ENCODE assay signal across 16 cellular contexts in the genomic region with DNA sequence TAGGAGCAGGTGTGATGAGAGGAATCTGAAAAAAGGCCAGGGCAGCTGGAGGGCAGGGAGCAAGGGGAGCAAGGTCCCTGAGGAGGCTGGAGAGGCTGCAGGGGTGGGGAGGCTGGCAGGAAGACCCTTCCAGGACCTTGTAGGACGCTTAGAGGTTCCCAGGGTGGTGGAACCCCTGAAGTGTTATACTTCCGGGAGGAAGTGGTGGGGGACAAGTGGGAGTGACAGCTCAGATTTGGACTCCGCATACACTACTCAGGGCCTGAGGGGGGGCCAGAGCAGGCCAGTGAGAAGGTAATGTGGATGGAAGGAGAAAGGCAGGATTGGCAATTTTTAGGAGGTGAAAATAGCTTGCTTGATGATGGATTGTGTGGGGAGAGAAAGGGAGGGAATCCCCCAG. TPM values are rescaled to one million over a fixed set of nuclear protein-coding genes. Genes with fewer than 3 reads are reported as not detected.
DNase-seq lines count a peak whose midpoint lies in the region; ATAC-seq and TF ChIP-seq lines count a peak whose summit lies in the region.
"Had no signal": no experiment of that assay in that cellular context is flagged by ENCODE, and none has a peak within 500 bp of the region (broad histone marks: within the 10 kb centered on the region; RNA-seq: fewer than 3 reads in every experiment).

No MANE protein-coding gene starts in this region.

- no peaks in the 10 kb centered on the region for H3K9me2 ChIP-seq in GM23338 (ENCODE audit: insufficient read depth)

- WGBS in stomach, 5 donors, result 82 to 88% (median 85%) methylated on average over 3 of the region's 3 CpGs

- no peaks in the 10 kb centered on the region for H3K9me3 Mint-ChIP-seq in CD8-positive, alpha-beta T cell
- H3K9me3 Mint-ChIP-seq in GM23338, result no peaks in the 10 kb centered on the region
- no peaks in the 10 kb centered on the region for H3K9me3 Mint-ChIP-seq in activated T-helper 17 cell treated with anti-CD3 and anti-CD28 coated beads, Interleukin-2, amount 50 U/mL, for 72 hours
- H3K9me3 Mint-ChIP-seq in naive thymus-derived CD4-positive, alpha-beta T cell, result no peaks in the 10 kb centered on the region

- no peaks in the 10 kb centered on the region for H3K9me3 ChIP-seq in CD8-positive, alpha-beta T cell (ENCODE audit: low read length)
- H3K9me3 ChIP-seq in naive thymus-derived CD4-positive, alpha-beta T cell (ENCODE audit: control insufficient read depth in 2 of 3, low read length in 3 of 3), result no peaks in the 10 kb centered on the region
- no peaks in the 10 kb centered on the region for H3K9me3 ChIP-seq in stomach
- H3K9me3 ChIP-seq: BLaER1 treated with 17β-estradiol and CSF1 and Interleukin-3, amounts not matched to agents 10 nM and 100 nM; esophagus squamous epithelium; SJCRH30; spleen had no signal

- POLR2A ChIA-PET in CD8-positive, alpha-beta T cell (lab: Charles Lee), result interaction anchor here (1.2 to 3.8 kb wide), 4 partner anchors 9 to 73 kb away, joined by 3 to 25 read pairs (median 17); a partner anchor contains a TSS
- POLR2A ChIA-PET in naive thymus-derived CD4-positive, alpha-beta T cell (lab: Charles Lee), result interaction anchor here (1.2 to 4.4 kb wide), 2 partner anchors 11 to 19 kb away, joined by 3 to 54 read pairs; a partner anchor contains a TSS

- H2AFZ ChIP-seq in GM23338, result no peak overlapping the region

- H3K36me3 Mint-ChIP-seq in CD8-positive, alpha-beta T cell, result no peaks in the 10 kb centered on the region
- H3K36me3 Mint-ChIP-seq in GM23338 (ENCODE audit: low read depth), result peaks cover 7% of the 10 kb centered on the region
- peaks cover 26% of the 10 kb centered on the region for H3K36me3 Mint-ChIP-seq in activated T-helper 17 cell treated with anti-CD3 and anti-CD28 coated beads, Interleukin-2, amount 50 U/mL, for 72 hours (ENCODE audit: low read depth)
- H3K36me3 Mint-ChIP-seq in naive thymus-derived CD4-positive, alpha-beta T cell, result peaks cover 0 to 18% (median 0%) of the 10 kb centered on the region in 5 donors

- H3K4me1 ChIP-seq in CD8-positive, alpha-beta T cell (ENCODE audit: insufficient read depth, low read length), result peaks cover 14% of the 10 kb centered on the region
- H3K4me1 ChIP-seq in GM23338 (ENCODE audit: insufficient read depth) (peaks cover 12% of the 10 kb centered on the region), stomach (peaks cover 5 to 38% (median 17%) of the 10 kb centered on the region in 4 donors)
- peaks cover 3 to 13% of the 10 kb centered on the region in 2 donors for H3K4me1 ChIP-seq in naive thymus-derived CD4-positive, alpha-beta T cell (ENCODE audit: control insufficient read depth in 2 of 2, insufficient read depth in 2 of 2, low read length in 2 of 2)

- no peaks in the 10 kb centered on the region for H3K27me3 Mint-ChIP-seq in CD8-positive, alpha-beta T cell (ENCODE audit: low read depth)
- H3K27me3 Mint-ChIP-seq in GM23338 (ENCODE audit: insufficient read depth, low read depth, poor library complexity), result no peaks in the 10 kb centered on the region
- no peaks in the 10 kb centered on the region for H3K27me3 Mint-ChIP-seq in activated T-helper 17 cell treated with anti-CD3 and anti-CD28 coated beads, Interleukin-2, amount 50 U/mL, for 72 hours
- H3K27me3 Mint-ChIP-seq in naive thymus-derived CD4-positive, alpha-beta T cell, result no peaks in the 10 kb centered on the region

- H4K20me1 ChIP-seq in GM23338 (replicated peaks; ENCODE audit: insufficient read depth), result peaks cover 3% of the 10 kb centered on the region

- no peaks in the 10 kb centered on the region for H3K36me3 ChIP-seq in CD8-positive, alpha-beta T cell (ENCODE audit: insufficient read depth, low read length)
- H3K36me3 ChIP-seq in GM23338 (ENCODE audit: insufficient read depth), result no peaks in the 10 kb centered on the region
- H3K36me3 ChIP-seq in naive thymus-derived CD4-positive, alpha-beta T cell (ENCODE audit: control insufficient read depth in 2 of 3, insufficient read depth in 3 of 3, low read length in 3 of 3), result no peaks in the 10 kb centered on the region
- no peaks in the 10 kb centered on the region for H3K36me3 ChIP-seq in stomach
- H3K36me3 ChIP-seq: esophagus squamous epithelium, spleen had no signal

- H3K4me2 ChIP-seq in GM23338, result no peak overlapping the region

- TF ChIP-seq CTCF in CD8-positive, alpha-beta T cell (IDR thresholded peaks at IDR 0.05), result no peak
- TF ChIP-seq CTCF in GM23338 (conservative IDR thresholded peaks at IDR 0.05; ENCODE audit: low read depth in 2 of 2), result no peak
- no peak for TF ChIP-seq CTCF in stomach (IDR thresholded peaks at IDR 0.05)

- H3K27me3 ChIP-seq in CD8-positive, alpha-beta T cell (ENCODE audit: insufficient read depth, low read length), result no peaks in the 10 kb centered on the region
- no peaks in the 10 kb centered on the region for H3K27me3 ChIP-seq in GM23338 (ENCODE audit: insufficient read depth)
- H3K27me3 ChIP-seq in naive thymus-derived CD4-positive, alpha-beta T cell (ENCODE audit: control insufficient read depth in 2 of 2, insufficient read depth in 2 of 2, low read length in 2 of 2), result no peaks in the 10 kb centered on the region
- no peaks in the 10 kb centered on the region for H3K27me3 ChIP-seq in stomach
- H3K27me3 ChIP-seq: BLaER1 treated with 17β-estradiol and CSF1 and Interleukin-3, amounts not matched to agents 10 nM and 100 nM; esophagus squamous epithelium; SJCRH30; spleen had no signal

- DNase-seq in CD8-positive, alpha-beta T cell, result no peak
- DNase-seq in GM23338 (ENCODE audit: low spot score) (no peak), ACHN (no peak), D341Med (ENCODE audit: low spot score) (no peak), stomach (no peak)
- no peak for DNase-seq in naive thymus-derived CD4-positive, alpha-beta T cell
- DNase-seq: anterior cingulate cortex, cortex of kidney, esophagus squamous epithelium, NCI-H1436 treated with DMSO at 0.1 percent for 48 hours, NCI-H345, posterior cingulate gyrus, SJCRH30, spleen had no signal

- peak overlapping the region; percentile 50 for H3K4me3 Mint-ChIP-seq in CD8-positive, alpha-beta T cell
- peak overlapping the region; percentile 35; the same call in 2 of the 3 replicates for H3K4me3 Mint-ChIP-seq in GM23338
- H3K4me3 Mint-ChIP-seq in activated T-helper 17 cell treated with anti-CD3 and anti-CD28 coated beads, Interleukin-2, amount 50 U/mL, for 72 hours, result peak overlapping the region; percentile 97
- H3K4me3 Mint-ChIP-seq in naive thymus-derived CD4-positive, alpha-beta T cell, result peak overlapping the region; percentile 8 to 91 (median 63)

- intact Hi-C loops in CD8-positive, alpha-beta T cell (cut with DNase I, micrococcal nuclease), result loop anchor here (2.0 to 10.0 kb wide), 2 partner anchors 67 to 1661 kb away; a partner anchor contains a TSS
- intact Hi-C loops in naive thymus-derived CD4-positive, alpha-beta T cell (cut with micrococcal nuclease), result loop anchor here in 1 of 2 donors (2.0 kb wide), 2 partner anchors 13 to 67 kb away; a partner anchor contains a TSS
- intact Hi-C loops in stomach (cut with DNase I; ENCODE audit: low total_unique reads), result no loop called here

- CTCF ChIA-PET in CD8-positive, alpha-beta T cell (lab: Charles Lee), result interaction anchor here (1.0 to 2.1 kb wide), 2 partner anchors 9 to 11 kb away, joined by 3 to 11 read pairs; no protein-coding TSS in a partner anchor
- CTCF ChIA-PET in naive thymus-derived CD4-positive, alpha-beta T cell (lab: Charles Lee), result interaction anchor here (1.0 to 1.2 kb wide), 2 partner anchors 12 to 13 kb away, joined by 3 read pairs; no protein-coding TSS in a partner anchor

- in situ Hi-C loops in ACHN (cut with HindIII; ENCODE audit: low pct_ligation_motif_present, low pct_unique_long_range_greater_than_20kb, low sequenced_read_pairs), result no loop called here

- no peak for TF ChIP-seq EP300 in stomach (IDR thresholded peaks at IDR 0.05)

- no peak for ATAC-seq in CD8-positive, alpha-beta T cell
- no peak for ATAC-seq in GM23338
- ATAC-seq in activated T-helper 17 cell treated with anti-CD3 and anti-CD28 coated beads, Interleukin-2, amount 50 U/mL, for 72 hours (replicated peaks), result no peak
- ATAC-seq in naive thymus-derived CD4-positive, alpha-beta T cell, result no peak

- no peak overlapping the region for H3K4me3 ChIP-seq in CD8-positive, alpha-beta T cell (ENCODE audit: low read depth, low read length)
- no peak overlapping the region for H3K4me3 ChIP-seq in GM23338
- no peak overlapping the region for H3K4me3 ChIP-seq in naive thymus-derived CD4-positive, alpha-beta T cell (ENCODE audit: low read length)
- no peak overlapping the region for H3K4me3 ChIP-seq in stomach
- H3K4me3 ChIP-seq: esophagus squamous epithelium, SJCRH30, spleen had no signal

- TF ChIP-seq POLR2A in stomach (IDR thresholded peaks at IDR 0.05), result no peak

- no peak overlapping the region for H3K27ac ChIP-seq in CD8-positive, alpha-beta T cell (ENCODE audit: low read depth, low read length)
- H3K27ac ChIP-seq in GM23338 (ENCODE audit: low read depth), result no peak overlapping the region
- H3K27ac ChIP-seq in naive thymus-derived CD4-positive, alpha-beta T cell (ENCODE audit: low read depth, low read length), result no peak overlapping the region
- H3K27ac ChIP-seq in stomach, result no peak overlapping the region
- H3K27ac ChIP-seq: BLaER1 treated with 17β-estradiol and CSF1 and Interleukin-3, amounts not matched to agents 10 nM and 100 nM; esophagus squamous epithelium; SJCRH30 had no signal

- no peaks in the 10 kb centered on the region for H3F3A ChIP-seq in GM23338 (replicated peaks; ENCODE audit: low read depth)

- peaks cover 25% of the 10 kb centered on the region for H3K4me1 Mint-ChIP-seq in CD8-positive, alpha-beta T cell (ENCODE audit: low read depth)
- H3K4me1 Mint-ChIP-seq in GM23338, result peaks cover 15% of the 10 kb centered on the region
- H3K4me1 Mint-ChIP-seq in activated T-helper 17 cell treated with anti-CD3 and anti-CD28 coated beads, Interleukin-2, amount 50 U/mL, for 72 hours, result peaks cover 31% of the 10 kb centered on the region
- H3K4me1 Mint-ChIP-seq in naive thymus-derived CD4-positive, alpha-beta T cell, result peaks cover 18 to 54% (median 25%) of the 10 kb centered on the region in 7 donors

- H3K79me2 ChIP-seq in GM23338 (replicated peaks; ENCODE audit: insufficient read depth), result peaks cover 28% of the 10 kb centered on the region

- peak overlapping the region; percentile 84 for H3K27ac Mint-ChIP-seq in CD8-positive, alpha-beta T cell
- H3K27ac Mint-ChIP-seq in GM23338, result no peak overlapping the region
- H3K27ac Mint-ChIP-seq in activated T-helper 17 cell treated with anti-CD3 and anti-CD28 coated beads, Interleukin-2, amount 50 U/mL, for 72 hours, result peak overlapping the region; percentile 94
- H3K27ac Mint-ChIP-seq in naive thymus-derived CD4-positive, alpha-beta T cell, result peak overlapping the region; percentile 0 to 95 (median 84)

RNA-seq across cellular contexts. Expression of a gene that starts 1.9 kb away (rescaled TPM):
- 1 to 10 TPM; 2.0 to 2.5 TPM for total RNA-seq in CD8-positive, alpha-beta T cell
- total RNA-seq in GM23338 (2014; rRNA removed; shearing (Covaris generic)), result 39.2 and 50.8 TPM in 2 replicates
- 28.4 and 30.2 TPM in 2 replicates for polyA plus RNA-seq in GM23338 (2016; fragmentation: Nextera tagmentation; extraction: Ambion mirVana)
- total RNA-seq in activated T-helper 17 cell treated with anti-CD3 and anti-CD28 coated beads, Interleukin-2, amount 50 U/mL, for 72 hours, result 10 to 100 TPM; 63.1 to 89.5 TPM
- total RNA-seq in naive thymus-derived CD4-positive, alpha-beta T cell, result 10 to 100 TPM in 1 of 5 experiments, under 1 TPM in 4; 0.16 to 50.2 (median 0.66) TPM
- polyA plus RNA-seq in naive thymus-derived CD4-positive, alpha-beta T cell, result not detected
- total RNA-seq in stomach, result 1 to 10 TPM; 1.3 to 7.7 (median 1.8) TPM
- polyA plus RNA-seq in stomach, result 1 to 10 TPM; 3.1 to 4.7 (median 3.3) TPM

RNA-seq across cellular contexts. Expression of a gene that starts 8.6 kb away (rescaled TPM):
- 1 to 10 TPM; 5.6 to 6.6 TPM for total RNA-seq in CD8-positive, alpha-beta T cell
- 9.3 and 14.0 TPM in 2 replicates for total RNA-seq in GM23338 (2014; rRNA removed; shearing (Covaris generic))
- polyA plus RNA-seq in GM23338 (2016; fragmentation: Nextera tagmentation; extraction: Ambion mirVana) (4.5 and 5.3 TPM in 2 replicates), stomach (under 1 TPM in 2 of 3 donors, not detected in 1; 0.44 to 0.78 TPM)
- 10 to 100 TPM; 26.1 to 55.9 TPM for total RNA-seq in activated T-helper 17 cell treated with anti-CD3 and anti-CD28 coated beads, Interleukin-2, amount 50 U/mL, for 72 hours
- 10 to 100 TPM in 1 of 5 experiments, 1 to 10 TPM in 2, under 1 TPM in 2; 0.79 to 30.4 (median 1.2) TPM for total RNA-seq in naive thymus-derived CD4-positive, alpha-beta T cell
- polyA plus RNA-seq in naive thymus-derived CD4-positive, alpha-beta T cell, result under 1 TPM; 0.37 to 0.85 TPM
- total RNA-seq in stomach, result 1 to 10 TPM in 1 of 5 donors, under 1 TPM in 1, not detected in 3; 0.29 to 3.9 TPM

RNA-seq across cellular contexts. Expression of a gene that starts 28.4 kb away (rescaled TPM):
- 100 to 1,000 TPM; 318 to 348 TPM for total RNA-seq in CD8-positive, alpha-beta T cell
- 174 and 179 TPM in 2 replicates for total RNA-seq in GM23338 (2014; rRNA removed; shearing (Covaris generic))
- polyA plus RNA-seq in GM23338 (2016; fragmentation: Nextera tagmentation; extraction: Ambion mirVana) (70.7 and 72.3 TPM in 2 replicates), stomach (10 to 100 TPM; 31.2 to 67.1 (median 33.8) TPM)
- 100 to 1,000 TPM; 155 to 198 TPM for total RNA-seq in activated T-helper 17 cell treated with anti-CD3 and anti-CD28 coated beads, Interleukin-2, amount 50 U/mL, for 72 hours
- total RNA-seq in naive thymus-derived CD4-positive, alpha-beta T cell, result 100 to 1,000 TPM; 165 to 255 (median 212) TPM
- 100 to 1,000 TPM in 1 of 2 donors, 10 to 100 TPM in 1; 86.6 to 137 TPM for polyA plus RNA-seq in naive thymus-derived CD4-positive, alpha-beta T cell
- total RNA-seq in stomach, result 100 to 1,000 TPM in 2 of 5 donors, 10 to 100 TPM in 3; 74.0 to 184 (median 88.1) TPM

Comparison
In these comparisons a context has a peak if more than half of its experiments do, and no peak if none do; other contexts are left out.
1. H3K4me3 Mint-ChIP-seq: peak in every context shown above with its lines; median percentile 97 in activated T-helper 17 cell treated with anti-CD3 and anti-CD28 coated beads, Interleukin-2, amount 50 U/mL, for 72 hours; 63 in naive thymus-derived CD4-positive, alpha-beta T cell; 50 in CD8-positive, alpha-beta T cell; 35 in GM23338.